Comparison of ENCODE assay signal across 8 cellular contexts in genomic region chr16:2213817-2214720, GRCh38. TPM values are rescaled to one million over a fixed set of nuclear protein-coding genes. Genes with fewer than 3 reads are reported as not detected.
DNase-seq lines count a peak whose midpoint lies in the region; ATAC-seq and TF ChIP-seq lines count a peak whose summit lies in the region.

No MANE protein-coding gene starts in this region.

- TF ChIP-seq POLR2A in uterus (IDR thresholded peaks at IDR 0.05), result peak in 1 of 2 donors; percentile 30

- intact Hi-C loops in activated naive CD4-positive, alpha-beta T cell treated with anti-CD3 and anti-CD28 coated beads for 36 hours (cut with micrococcal nuclease), result loop anchor here (2.0 to 10.0 kb wide), 4 partner anchors 37 to 211 kb away; partner anchors contain the start of genes CCNF, ECI1, RNPS1 and TRAF7
- intact Hi-C loops in ascending aorta (cut with DNase I), result loop anchor here (5.0 kb wide), 2 partner anchors 38 to 808 kb away; partner anchors contain the start of genes ECI1, HCFC1R1, THOC6 and TNFRSF12A
- intact Hi-C loops in lower lobe of right lung (cut with DNase I), result no loop called here
- intact Hi-C loops in uterus (cut with DNase I; ENCODE audit: low total_unique reads), result loop anchor here (10.0 kb wide), 1 partner anchor 59 kb away; the partner anchor contains the start of gene TRAF7

- H3K27ac ChIP-seq in ascending aorta (peak overlapping the region; percentile 51 to 73), lower lobe of right lung (peak overlapping the region; percentile 91), uterus (peak overlapping the region; percentile 13 to 71)

- H3K27me3 ChIP-seq in ascending aorta (no peaks in the 10 kb centered on the region), lower lobe of right lung (ENCODE audit: low read depth) (no peaks in the 10 kb centered on the region), uterus (no peaks in the 10 kb centered on the region)

- H3K9me3 ChIP-seq in ascending aorta (no peaks in the 10 kb centered on the region), lower lobe of right lung (no peaks in the 10 kb centered on the region), uterus (no peaks in the 10 kb centered on the region)

- H3K4me1 ChIP-seq in ascending aorta (peaks cover 12 to 22% of the 10 kb centered on the region in 2 donors), lower lobe of right lung (peaks cover 24% of the 10 kb centered on the region), uterus (peaks cover 0 to 12% of the 10 kb centered on the region in 2 donors)

- TF ChIP-seq CTCF in ascending aorta (IDR thresholded peaks at IDR 0.05) (no peak), lower lobe of right lung (IDR thresholded peaks at IDR 0.05) (no peak), uterus (IDR thresholded peaks at IDR 0.05) (no peak)

- CTCF ChIA-PET in activated naive CD4-positive, alpha-beta T cell treated with anti-CD3 and anti-CD28 coated beads for 36 hours (lab: Charles Lee), result interaction anchor here (2.4 kb wide), 1 partner anchor 19 kb away, joined by 10 read pairs; no protein-coding TSS in a partner anchor

- H3K27me3 Mint-ChIP-seq in activated naive CD4-positive, alpha-beta T cell treated with anti-CD3 and anti-CD28 coated beads for 36 hours (ENCODE audit: low read depth), result no peaks in the 10 kb centered on the region

- DNase-seq in activated naive CD4-positive, alpha-beta T cell treated with anti-CD3 and anti-CD28 coated beads for 36 hours, result no peak
- no peak for DNase-seq in activated naive CD4-positive, alpha-beta T cell (lab: John Stamatoyannopoulos, UW)
- DNase-seq in ascending aorta (ENCODE audit: low spot score in 2 of 2) (no peak), lower lobe of right lung (no peak), uterus (no peak), NCI-H2029 (lab: John Stamatoyannopoulos, UW) (no peak)
- no peak for DNase-seq in stimulated activated CD4-positive, alpha-beta T cell treated with anti-CD3 and anti-CD28 coated beads, Interleukin-4, amount 100 ng/mL, for 4 hours

- H3K4me1 Mint-ChIP-seq in activated naive CD4-positive, alpha-beta T cell treated with anti-CD3 and anti-CD28 coated beads for 36 hours (ENCODE audit: low read depth), result peaks cover 22% of the 10 kb centered on the region

- no peaks in the 10 kb centered on the region for H3K9me3 Mint-ChIP-seq in activated naive CD4-positive, alpha-beta T cell treated with anti-CD3 and anti-CD28 coated beads for 36 hours

- H3K4me3 ChIP-seq in ascending aorta, result peak overlapping the region; percentile 93 to 99
- H3K4me3 ChIP-seq in lower lobe of right lung, result peak overlapping the region; percentile 83
- peak overlapping the region; percentile 23 to 74 for H3K4me3 ChIP-seq in uterus

- no peak overlapping the region for H3K27ac Mint-ChIP-seq in activated naive CD4-positive, alpha-beta T cell treated with anti-CD3 and anti-CD28 coated beads for 36 hours

- H3K36me3 ChIP-seq in ascending aorta (peaks cover 0 to 13% of the 10 kb centered on the region in 2 donors), lower lobe of right lung (peaks cover 16% of the 10 kb centered on the region), uterus (no peaks in the 10 kb centered on the region)

- H3K4me3 Mint-ChIP-seq in activated naive CD4-positive, alpha-beta T cell treated with anti-CD3 and anti-CD28 coated beads for 36 hours, result peak overlapping the region; percentile 73

- H3K36me3 Mint-ChIP-seq in activated naive CD4-positive, alpha-beta T cell treated with anti-CD3 and anti-CD28 coated beads for 36 hours (ENCODE audit: low read depth), result peaks cover 13% of the 10 kb centered on the region

- ATAC-seq in HG03520 (IDR thresholded peaks at IDR 0.05; ENCODE audit: unreplicated experiment) (peak; percentile 2), lower lobe of right lung (no peak)

RNA-seq across cellular contexts. Expression of gene PGP, which starts 0.6 kb away (rescaled TPM):
- total RNA-seq in activated naive CD4-positive, alpha-beta T cell treated with anti-CD3 and anti-CD28 coated beads for 36 hours, result 10 to 100 TPM; 11.2 to 12.2 TPM
- total RNA-seq in ascending aorta, result 21.5 TPM
- total RNA-seq in lower lobe of right lung, result 13.3 TPM
- 10 to 100 TPM in 2 of 4 donors, 1 to 10 TPM in 2; 2.6 to 14.4 (median 10.4) TPM for total RNA-seq in uterus

RNA-seq across cellular contexts. Expression of gene BRICD5, which starts 3.4 kb away (rescaled TPM):
- total RNA-seq in activated naive CD4-positive, alpha-beta T cell treated with anti-CD3 and anti-CD28 coated beads for 36 hours, result 1 to 10 TPM; 2.6 to 3.1 TPM
- total RNA-seq in ascending aorta (1.4 TPM), lower lobe of right lung (7.8 TPM), uterus (10 to 100 TPM in 1 of 4 donors, 1 to 10 TPM in 3; 1.2 to 16.9 (median 1.7) TPM)

RNA-seq across cellular contexts. Expression of gene MLST8, which starts 8.8 kb away (rescaled TPM):
- total RNA-seq in activated naive CD4-positive, alpha-beta T cell treated with anti-CD3 and anti-CD28 coated beads for 36 hours, result 10 to 100 TPM; 70.0 to 70.1 TPM
- total RNA-seq in ascending aorta (23.7 TPM), lower lobe of right lung (26.6 TPM), uterus (10 to 100 TPM in 3 of 4 donors, 1 to 10 TPM in 1; 9.3 to 32.8 (median 21.5) TPM)

RNA-seq across cellular contexts. Expression of gene E4F1, which starts 9.3 kb away (rescaled TPM):
- 10 to 100 TPM; 21.2 to 21.7 TPM for total RNA-seq in activated naive CD4-positive, alpha-beta T cell treated with anti-CD3 and anti-CD28 coated beads for 36 hours
- total RNA-seq in ascending aorta (39.7 TPM), lower lobe of right lung (21.0 TPM), uterus (10 to 100 TPM in 3 of 4 donors, 1 to 10 TPM in 1; 8.2 to 41.8 (median 29.9) TPM)

RNA-seq across cellular contexts. Expression of gene CASKIN1, which starts 17.7 kb away (rescaled TPM):
- under 1 TPM; 0.15 to 0.17 TPM for total RNA-seq in activated naive CD4-positive, alpha-beta T cell treated with anti-CD3 and anti-CD28 coated beads for 36 hours
- total RNA-seq in ascending aorta, result not detected
- 0.09 TPM for total RNA-seq in lower lobe of right lung
- 1 to 10 TPM in 1 of 4 donors, under 1 TPM in 1, not detected in 2; 0.40 to 2.7 TPM for total RNA-seq in uterus
